10 cellular contexts compared by ENCODE assay signal in genomic region chr1:210726621-210727020, GRCh38.
A peak's percentile ranks its signal among the peaks of the same experiment; 100 is the strongest.
DNase-seq lines count a peak whose midpoint lies in the region; ATAC-seq and TF ChIP-seq lines count a peak whose summit lies in the region.
"Had no signal": no experiment of that assay in that cellular context is flagged by ENCODE, and none has a peak within 500 bp of the region (broad histone marks: within the 10 kb centered on the region; RNA-seq: fewer than 3 reads in every experiment).

No MANE protein-coding gene starts in this region.

- intact Hi-C loops in heart right ventricle (cut with DNase I), result no loop called here
- intact Hi-C loops in heart left ventricle (cut with DNase I), result no loop called here
- intact Hi-C loops in testis (cut with DNase I; ENCODE audit: low total_unique reads), result no loop called here
- intact Hi-C loops in ascending aorta (cut with DNase I), result no loop called here

- H3K4me1 ChIP-seq in heart right ventricle (no peaks in the 10 kb centered on the region), heart left ventricle (no peaks in the 10 kb centered on the region), foreskin keratinocyte (no peaks in the 10 kb centered on the region), testis (no peaks in the 10 kb centered on the region), ascending aorta (no peaks in the 10 kb centered on the region)

- 2 to 5% methylated on average over 2 of the region's 2 CpGs for WGBS in heart right ventricle, 2 donors
- WGBS in heart left ventricle, 4 donors, result 0 to 6% (median 2%) methylated on average over 2 of the region's 2 CpGs
- 0 to 6% methylated on average over 2 of the region's 2 CpGs for WGBS in testis, 2 donors

- H3K27ac ChIP-seq in heart right ventricle (no peak overlapping the region), heart left ventricle (no peak overlapping the region), foreskin keratinocyte (no peak overlapping the region), testis (no peak overlapping the region), ascending aorta (no peak overlapping the region)
- H3K27ac ChIP-seq: BLaER1 treated with 17β-estradiol and CSF1 and Interleukin-3, amounts not matched to agents 10 nM and 100 nM had no signal

- TF ChIP-seq CTCF in heart right ventricle (IDR thresholded peaks at IDR 0.05) (no peak), heart left ventricle (IDR thresholded peaks at IDR 0.05) (no peak), foreskin keratinocyte (conservative IDR thresholded peaks at IDR 0.05) (no peak), testis (IDR thresholded peaks at IDR 0.05) (no peak), ascending aorta (IDR thresholded peaks at IDR 0.05) (no peak)

- H3K27me3 ChIP-seq in heart right ventricle (peaks cover 0 to 20% (median 7%) of the 10 kb centered on the region in 7 donors), heart left ventricle (peaks cover 0 to 3% (median 0%) of the 10 kb centered on the region in 9 donors), foreskin keratinocyte (no peaks in the 10 kb centered on the region), testis (no peaks in the 10 kb centered on the region), ascending aorta (no peaks in the 10 kb centered on the region)
- H3K27me3 ChIP-seq: BLaER1 treated with 17β-estradiol and CSF1 and Interleukin-3, amounts not matched to agents 10 nM and 100 nM had no signal

- ATAC-seq in heart right ventricle (no peak), heart left ventricle (no peak), foreskin keratinocyte (peak; percentile 82), GM21390 (IDR thresholded peaks at IDR 0.05; ENCODE audit: unreplicated experiment) (no peak), GM21717 (IDR thresholded peaks at IDR 0.05; ENCODE audit: unreplicated experiment) (no peak)
- ATAC-seq: right cardiac atrium had no signal

- H3K9me3 ChIP-seq in heart right ventricle (no peaks in the 10 kb centered on the region), heart left ventricle (no peaks in the 10 kb centered on the region), testis (no peaks in the 10 kb centered on the region), ascending aorta (no peaks in the 10 kb centered on the region)
- H3K9me3 ChIP-seq: BLaER1 treated with 17β-estradiol and CSF1 and Interleukin-3, amounts not matched to agents 10 nM and 100 nM had no signal

- DNase-seq in heart right ventricle, result peak; percentile 10 to 18
- DNase-seq in heart left ventricle, result no peak
- DNase-seq in T1000 (lab: John Stamatoyannopoulos, UW), result peak; percentile 45
- DNase-seq in foreskin keratinocyte, result peak in 1 of 2 donors; percentile 14
- DNase-seq in testis, result peak; percentile 45
- no peak for DNase-seq in ascending aorta (ENCODE audit: low spot score in 2 of 2)

- TF ChIP-seq POLR2A in heart left ventricle (IDR thresholded peaks at IDR 0.05) (no peak), testis (IDR thresholded peaks at IDR 0.05) (no peak)

- H3K4me3 ChIP-seq in heart right ventricle (no peak overlapping the region), heart left ventricle (no peak overlapping the region), testis (no peak overlapping the region), ascending aorta (no peak overlapping the region)
- H3K4me3 ChIP-seq: BLaER1 treated with 17β-estradiol and CSF1 and Interleukin-3, amounts not matched to agents 10 nM and 100 nM had no signal

- no peaks in the 10 kb centered on the region for H3K36me3 ChIP-seq in heart right ventricle
- H3K36me3 ChIP-seq in heart left ventricle, result no peaks in the 10 kb centered on the region
- no peaks in the 10 kb centered on the region for H3K36me3 ChIP-seq in testis (ENCODE audit: low read depth, missing control alignments)
- no peaks in the 10 kb centered on the region for H3K36me3 ChIP-seq in ascending aorta
- H3K36me3 ChIP-seq: BLaER1 treated with 17β-estradiol and CSF1 and Interleukin-3, amounts not matched to agents 10 nM and 100 nM had no signal

Comparison
In these comparisons a context has a peak if more than half of its experiments do, and no peak if none do; other contexts are left out.
1. DNase-seq: peak in heart right ventricle (2 of 2), T1000 (single experiment) and testis (single experiment); none in heart left ventricle (0 of 5) and ascending aorta (0 of 2).